ENCODE assay signal across 1 cellular context in genomic region chr3:38397320-38397719, GRCh38.
TF ChIP-seq lines count a peak whose summit lies in the region.

No MANE protein-coding gene starts in this region.

TF ChIP-seq in HepG2, 621 proteins besides CTCF, POLR2A, EP300 and RAD21 (continued from another document and continues in another):
- TF ChIP-seq MEIS2 (CRISPR knock-in tag; IDR thresholded peaks at IDR 0.05) (0 out of 2 replicates have a peak, but pooled peaks have one; percentile 31), CREBL2 (CRISPR knock-in tag; IDR thresholded peaks at IDR 0.05; ENCODE audit: borderline replicate concordance) (no peak), FOSL1 (CRISPR knock-in tag; IDR thresholded peaks at IDR 0.05; ENCODE audit: borderline replicate concordance) (no peak), ZNF253 (CRISPR knock-in tag; IDR thresholded peaks at IDR 0.05; ENCODE audit: borderline replicate concordance) (no peak), ETS1 (CRISPR knock-in tag; IDR thresholded peaks at IDR 0.05) (no peak), ZNF780A (CRISPR knock-in tag; IDR thresholded peaks at IDR 0.05) (no peak), ZFX (CRISPR knock-in tag; IDR thresholded peaks at IDR 0.05; ENCODE audit: low read depth) (peak; percentile 47; the same call in 1 of the 2 replicates), ARID4A (CRISPR knock-in tag; IDR thresholded peaks at IDR 0.05; ENCODE audit: borderline replicate concordance) (peak; percentile 64; the same call in 1 of the 2 replicates), ZNF142 (CRISPR knock-in tag; IDR thresholded peaks at IDR 0.05) (no peak), ZNF121 (CRISPR knock-in tag; IDR thresholded peaks at IDR 0.05) (no peak), ISX (CRISPR knock-in tag; conservative IDR thresholded peaks at IDR 0.05) (no peak), SRSF1 (optimal IDR thresholded peaks at IDR 0.05; ENCODE audit: low read depth, low read length) (no peak), MLX (CRISPR knock-in tag; IDR thresholded peaks at IDR 0.05) (peak; percentile 28; the same call in 1 of the 2 replicates), ZBTB40 (IDR thresholded peaks at IDR 0.05) (no peak), ZBTB40 (CRISPR knock-in tag; IDR thresholded peaks at IDR 0.05) (no peak; the same call in 1 of the 2 replicates), ZNF512B (CRISPR knock-in tag; IDR thresholded peaks at IDR 0.05; ENCODE audit: borderline replicate concordance) (no peak), DMAP1 (CRISPR knock-in tag; IDR thresholded peaks at IDR 0.05) (no peak), PLRG1 (conservative IDR thresholded peaks at IDR 0.05) (no peak), ZBTB10 (CRISPR knock-in tag; IDR thresholded peaks at IDR 0.05; ENCODE audit: borderline replicate concordance) (no peak), ZNF441 (CRISPR knock-in tag; IDR thresholded peaks at IDR 0.05; ENCODE audit: borderline replicate concordance) (no peak; the same call in 1 of the 2 replicates), MTA3 (CRISPR knock-in tag; IDR thresholded peaks at IDR 0.05) (no peak), ZNF839 (CRISPR knock-in tag; IDR thresholded peaks at IDR 0.05; ENCODE audit: borderline replicate concordance) (no peak), MZF1 (CRISPR knock-in tag; IDR thresholded peaks at IDR 0.05; ENCODE audit: borderline replicate concordance) (no peak), XBP1 (CRISPR knock-in tag; IDR thresholded peaks at IDR 0.05) (0 out of 2 replicates have a peak, but pooled peaks have one; percentile 54)
